Comparison of ENCODE assay signal across 9 cellular contexts in genomic region chr2:19362094-19362649, GRCh38. TPM values are rescaled to one million over a fixed set of nuclear protein-coding genes. Genes with fewer than 3 reads are reported as not detected.
A peak's percentile ranks its signal among the peaks of the same experiment; 100 is the strongest.
DNase-seq lines count a peak whose midpoint lies in the region; ATAC-seq and FAIRE-seq lines count a peak whose summit lies in the region.
"Had no signal": no experiment of that assay in that cellular context is flagged by ENCODE, and none has a peak within 500 bp of the region (broad histone marks: within the 10 kb centered on the region; RNA-seq: fewer than 3 reads in every experiment).

No MANE protein-coding gene starts in this region.

- H3K36me3 Mint-ChIP-seq in activated T-helper 1 cell treated with anti-CD3 and anti-CD28 coated beads, Interleukin-12 subunit alpha, Interleukin-12 subunit beta, Interleukin-2, Interleukin-4 antibody, amounts not matched to agents 30 ng/mL and 10 ng/mL and 1 ng/mL, durations not matched to agents 14 hours and 24 hours and 36 hours (ENCODE audit: low read depth): no peaks in the 10 kb centered on the region
- H3K36me3 Mint-ChIP-seq in immature natural killer cell: no peaks in the 10 kb centered on the region
- no peaks in the 10 kb centered on the region for H3K36me3 Mint-ChIP-seq in stimulated activated naive B cell treated with anti-CD40 and anti-IgM and Interleukin-4, amounts not matched to agents 10 μg/mL and 1 μg/mL and 100 μg/mL, for 72 hours

- ATAC-seq in stimulated activated naive B cell treated with anti-CD40 and anti-IgM and Interleukin-4, amounts not matched to agents 10 μg/mL and 1 μg/mL and 100 μg/mL, for 72 hours (replicated peaks): no peak
- no peak for ATAC-seq in GM18517 (IDR thresholded peaks at IDR 0.05; ENCODE audit: unreplicated experiment)

- DNase-seq in EL: peak; percentile 41
- peak; percentile 39 for DNase-seq in KBM-7
- DNase-seq in activated T-helper 1 cell treated with anti-CD3 and anti-CD28 coated beads, Interleukin-12 subunit alpha, Interleukin-12 subunit beta, Interleukin-2, Interleukin-4 antibody, amounts not matched to agents 30 ng/mL and 10 ng/mL and 1 ng/mL, durations not matched to agents 14 hours and 24 hours and 36 hours (ENCODE audit: low spot score): no peak
- DNase-seq in immature natural killer cell: peak; percentile 45 to 50 (median 49)
- no peak for DNase-seq in stimulated activated naive B cell treated with anti-CD40 and anti-IgM and Interleukin-4, amounts not matched to agents 10 μg/mL and 1 μg/mL and 100 μg/mL, for 72 hours
- no peak for DNase-seq in GM19239 (ENCODE audit: insufficient read length, low spot score)
- DNase-seq in D341Med (ENCODE audit: low spot score): no peak

- peak overlapping the region; percentile 35 for H3K27ac Mint-ChIP-seq in activated T-helper 1 cell treated with anti-CD3 and anti-CD28 coated beads, Interleukin-12 subunit alpha, Interleukin-12 subunit beta, Interleukin-2, Interleukin-4 antibody, amounts not matched to agents 30 ng/mL and 10 ng/mL and 1 ng/mL, durations not matched to agents 14 hours and 24 hours and 36 hours
- peak overlapping the region; percentile 61 to 93 (median 86) for H3K27ac Mint-ChIP-seq in immature natural killer cell
- peak overlapping the region; percentile 71 for H3K27ac Mint-ChIP-seq in stimulated activated naive B cell treated with anti-CD40 and anti-IgM and Interleukin-4, amounts not matched to agents 10 μg/mL and 1 μg/mL and 100 μg/mL, for 72 hours

- intact Hi-C loops in activated T-helper 1 cell treated with anti-CD3 and anti-CD28 coated beads, Interleukin-12 subunit alpha, Interleukin-12 subunit beta, Interleukin-2, Interleukin-4 antibody, amounts not matched to agents 30 ng/mL and 10 ng/mL and 1 ng/mL, durations not matched to agents 14 hours and 24 hours and 36 hours (cut with micrococcal nuclease): loop anchor here (1.0 to 5.0 kb wide), 5 partner anchors 14 to 1460 kb away; partner anchors contain the start of genes LAPTM4A and LDAH

- H3K4me1 Mint-ChIP-seq in activated T-helper 1 cell treated with anti-CD3 and anti-CD28 coated beads, Interleukin-12 subunit alpha, Interleukin-12 subunit beta, Interleukin-2, Interleukin-4 antibody, amounts not matched to agents 30 ng/mL and 10 ng/mL and 1 ng/mL, durations not matched to agents 14 hours and 24 hours and 36 hours (ENCODE audit: low read depth): peaks cover 31% of the 10 kb centered on the region
- H3K4me1 Mint-ChIP-seq in immature natural killer cell: peaks cover 46 to 49% of the 10 kb centered on the region in 2 donors
- peaks cover 27 to 53% of the 10 kb centered on the region in 2 donors for H3K4me1 Mint-ChIP-seq in stimulated activated naive B cell treated with anti-CD40 and anti-IgM and Interleukin-4, amounts not matched to agents 10 μg/mL and 1 μg/mL and 100 μg/mL, for 72 hours

- no peaks in the 10 kb centered on the region for H3K9me3 Mint-ChIP-seq in activated T-helper 1 cell treated with anti-CD3 and anti-CD28 coated beads, Interleukin-12 subunit alpha, Interleukin-12 subunit beta, Interleukin-2, Interleukin-4 antibody, amounts not matched to agents 30 ng/mL and 10 ng/mL and 1 ng/mL, durations not matched to agents 14 hours and 24 hours and 36 hours
- no peaks in the 10 kb centered on the region for H3K9me3 Mint-ChIP-seq in immature natural killer cell
- H3K9me3 Mint-ChIP-seq in stimulated activated naive B cell treated with anti-CD40 and anti-IgM and Interleukin-4, amounts not matched to agents 10 μg/mL and 1 μg/mL and 100 μg/mL, for 72 hours: no peaks in the 10 kb centered on the region

- H3K27me3 Mint-ChIP-seq in activated T-helper 1 cell treated with anti-CD3 and anti-CD28 coated beads, Interleukin-12 subunit alpha, Interleukin-12 subunit beta, Interleukin-2, Interleukin-4 antibody, amounts not matched to agents 30 ng/mL and 10 ng/mL and 1 ng/mL, durations not matched to agents 14 hours and 24 hours and 36 hours (ENCODE audit: insufficient read depth): peaks cover 93% of the 10 kb centered on the region
- H3K27me3 Mint-ChIP-seq in immature natural killer cell (ENCODE audit: low read depth in 3 of 3): peaks cover 28 to 43% (median 32%) of the 10 kb centered on the region in 3 donors
- peaks cover 41 to 44% of the 10 kb centered on the region in 2 donors for H3K27me3 Mint-ChIP-seq in stimulated activated naive B cell treated with anti-CD40 and anti-IgM and Interleukin-4, amounts not matched to agents 10 μg/mL and 1 μg/mL and 100 μg/mL, for 72 hours

- H3K4me3 Mint-ChIP-seq in activated T-helper 1 cell treated with anti-CD3 and anti-CD28 coated beads, Interleukin-12 subunit alpha, Interleukin-12 subunit beta, Interleukin-2, Interleukin-4 antibody, amounts not matched to agents 30 ng/mL and 10 ng/mL and 1 ng/mL, durations not matched to agents 14 hours and 24 hours and 36 hours: peak overlapping the region; percentile 90
- H3K4me3 Mint-ChIP-seq in immature natural killer cell: peak overlapping the region; percentile 93 to 100 (median 97)
- peak overlapping the region; percentile 92 to 93 for H3K4me3 Mint-ChIP-seq in stimulated activated naive B cell treated with anti-CD40 and anti-IgM and Interleukin-4, amounts not matched to agents 10 μg/mL and 1 μg/mL and 100 μg/mL, for 72 hours

- no peak for FAIRE-seq in GM19239 (lab: Jason Lieb, UNC)
- FAIRE-seq: TTC549 had no signal

- in situ Hi-C loops in KBM-7 (cut with MboI; ENCODE audit: low pct_unique_long_range_greater_than_20kb, low sequenced_read_pairs): loop anchor here (25.0 kb wide), 2 partner anchors 500 to 850 kb away; no protein-coding TSS in a partner anchor

RNA-seq across cellular contexts. Expression of gene OSR1, which starts 3.7 kb away (rescaled TPM):
- total RNA-seq in activated T-helper 1 cell treated with anti-CD3 and anti-CD28 coated beads, Interleukin-12 subunit alpha, Interleukin-12 subunit beta, Interleukin-2, Interleukin-4 antibody, amounts not matched to agents 30 ng/mL and 10 ng/mL and 1 ng/mL, durations not matched to agents 14 hours and 24 hours and 36 hours: not detected in 2 replicates
- not detected for polyA plus RNA-seq in immature natural killer cell

Comparison
In these comparisons a context has a peak if more than half of its experiments do, and no peak if none do; other contexts are left out.
1. DNase-seq: peak in EL (single experiment), KBM-7 (single experiment) and immature natural killer cell (3 of 3); none in activated T-helper 1 cell treated with anti-CD3 and anti-CD28 coated beads, Interleukin-12 subunit alpha, Interleukin-12 subunit beta, Interleukin-2, Interleukin-4 antibody, amounts not matched to agents 30 ng/mL and 10 ng/mL and 1 ng/mL, durations not matched to agents 14 hours and 24 hours and 36 hours (single experiment), stimulated activated naive B cell treated with anti-CD40 and anti-IgM and Interleukin-4, amounts not matched to agents 10 μg/mL and 1 μg/mL and 100 μg/mL, for 72 hours (single experiment), GM19239 (single experiment) and D341Med (single experiment).
2. H3K27ac Mint-ChIP-seq: peak in every context shown above with its lines; median percentile 86 in immature natural killer cell; 71 in stimulated activated naive B cell treated with anti-CD40 and anti-IgM and Interleukin-4, amounts not matched to agents 10 μg/mL and 1 μg/mL and 100 μg/mL, for 72 hours; 35 in activated T-helper 1 cell treated with anti-CD3 and anti-CD28 coated beads, Interleukin-12 subunit alpha, Interleukin-12 subunit beta, Interleukin-2, Interleukin-4 antibody, amounts not matched to agents 30 ng/mL and 10 ng/mL and 1 ng/mL, durations not matched to agents 14 hours and 24 hours and 36 hours.
3. Peak in every context shown above with its lines, with median percentiles within 50 percentile points of each other: H3K4me3 Mint-ChIP-seq.